ENCODE assay signal across 18 cellular contexts in genomic region chr3:102194760-102195159, GRCh38.
DNase-seq lines count a peak whose midpoint lies in the region; ATAC-seq, FAIRE-seq and TF ChIP-seq lines count a peak whose summit lies in the region.
"Had no signal": no experiment of that assay in that cellular context is flagged by ENCODE, and none has a peak within 500 bp of the region (broad histone marks: within the 10 kb centered on the region; RNA-seq: fewer than 3 reads in every experiment).

No MANE protein-coding gene starts in this region.

- peak overlapping the region; percentile 48 for H3K9ac ChIP-seq in PC-3 (ENCODE audit: low read length)
- H3K9ac ChIP-seq in keratinocyte (ENCODE audit: control insufficient read depth, extremely low read depth, insufficient read depth, low read length), result peak overlapping the region; percentile 64
- H3K9ac ChIP-seq: KMS-11, neural progenitor cell had no signal

- intact Hi-C loops in PC-3 (cut with micrococcal nuclease) (no loop called here), mucosa of descending colon (cut with DNase I, micrococcal nuclease) (no loop called here)

- H3K4me1 Mint-ChIP-seq in type B pancreatic cell (ENCODE audit: unreplicated experiment), result peaks cover 19% of the 10 kb centered on the region
- H3K4me1 Mint-ChIP-seq: neural progenitor cell had no signal

- H3K27ac ChIP-seq in PC-3 (ENCODE audit: low read length), result peak overlapping the region; percentile 79
- H3K27ac ChIP-seq in keratinocyte (ENCODE audit: control insufficient read depth, insufficient read depth, low read length), result peak overlapping the region; percentile 96
- H3K27ac ChIP-seq: KMS-11, neural progenitor cell, psoas muscle had no signal

- H2AFZ ChIP-seq in PC-3 (ENCODE audit: low read length) (no peak overlapping the region; the same call in 1 of the 2 replicates), keratinocyte (ENCODE audit: control insufficient read depth, low read length) (no peak overlapping the region)
- H2AFZ ChIP-seq: neural progenitor cell had no signal

- DNase-seq in PC-3 (no peak), keratinocyte (ENCODE audit: low read depth, low spot score) (no peak), type B pancreatic cell (ENCODE audit: extremely low spot score, unreplicated experiment) (no peak), Kasumi-1 (lab: John Stamatoyannopoulos, UW) (no peak), mucosa of descending colon (no peak), GF-D8 (lab: John Stamatoyannopoulos, UW) (no peak)
- DNase-seq: activated CD4-positive, alpha-beta T cell treated with anti-CD3 and anti-CD28 coated beads for 48 hours; AML-193; foreskin fibroblast; midbrain; NCI-H1092; psoas muscle; stimulated activated CD4-positive, alpha-beta T cell treated with anti-CD3 and anti-CD28 coated beads, Interleukin-4, amount 100 ng/mL, for 4 hours had no signal

- no TSS peak for BruUV-seq in PC-3 (replicated peaks; lab: Mats Ljungman, UMichigan)

- no peaks in the 10 kb centered on the region for H3K27me3 Mint-ChIP-seq in type B pancreatic cell

- dilution Hi-C loops in keratinocyte (cut with MboI; ENCODE audit: extremely low pct_ligation_motif_present, low sequenced_read_pairs), result no loop called here

- H3K4me3 ChIP-seq in PC-3 (ENCODE audit: low read length), result no peak overlapping the region
- H3K4me3 ChIP-seq in keratinocyte (ENCODE audit: control insufficient read depth in 2 of 3, extremely low read depth in 1 of 3, insufficient read depth in 2 of 3, low read depth in 1 of 3, low read length in 3 of 3), result no peak overlapping the region
- no peak overlapping the region for H3K4me3 ChIP-seq in mucosa of descending colon
- H3K4me3 ChIP-seq: neural progenitor cell, psoas muscle had no signal

- no peaks in the 10 kb centered on the region for H3K9me2 ChIP-seq in PC-3 (replicated peaks; ENCODE audit: low read length)

- POLR2A ChIA-PET in PC-3 (lab: Charles Lee; ENCODE audit: unreplicated experiment), result no interaction called here

- no peaks in the 10 kb centered on the region for H3K36me3 ChIP-seq in PC-3 (ENCODE audit: low read depth, low read length)
- no peaks in the 10 kb centered on the region for H3K36me3 ChIP-seq in keratinocyte (ENCODE audit: control insufficient read depth in 2 of 2, extremely low read depth in 1 of 2, insufficient read depth in 2 of 2, low read length in 2 of 2)
- H3K36me3 ChIP-seq in mucosa of descending colon (ENCODE audit: low read depth), result no peaks in the 10 kb centered on the region
- H3K36me3 ChIP-seq: neural progenitor cell had no signal

- H3K79me2 ChIP-seq in PC-3 (ENCODE audit: low read length) (no peaks in the 10 kb centered on the region), keratinocyte (ENCODE audit: control insufficient read depth, insufficient read depth, low read length) (no peaks in the 10 kb centered on the region)

- TF ChIP-seq CTCF in PC-3 (conservative IDR thresholded peaks at IDR 0.05; ENCODE audit: low read depth, low read length), result no peak
- TF ChIP-seq CTCF in keratinocyte (optimal IDR thresholded peaks at IDR 0.05 in 1 of 3, IDR thresholded peaks at IDR 0.05 in 1 of 3, conservative IDR thresholded peaks at IDR 0.05 in 1 of 3; ENCODE audit: extremely low read depth in 1 of 3, insufficient read depth in 2 of 3, low read length in 3 of 3), result no peak
- TF ChIP-seq CTCF in type B pancreatic cell (conservative IDR thresholded peaks at IDR 0.05), result no peak
- TF ChIP-seq CTCF in mucosa of descending colon (IDR thresholded peaks at IDR 0.05), result no peak

- H3K4me2 ChIP-seq in PC-3 (ENCODE audit: low read length) (peak overlapping the region; percentile 33), keratinocyte (ENCODE audit: control insufficient read depth, extremely low read depth, insufficient read depth, low read depth, low read length) (peak overlapping the region; percentile 74)
- H3K4me2 ChIP-seq: KMS-11, neural progenitor cell had no signal

- no peaks in the 10 kb centered on the region for H4K20me1 ChIP-seq in PC-3 (ENCODE audit: low read length)
- H4K20me1 ChIP-seq in keratinocyte (ENCODE audit: control insufficient read depth, extremely low read depth, insufficient read depth, low read length), result no peaks in the 10 kb centered on the region

- no peaks in the 10 kb centered on the region for H3K9me1 ChIP-seq in keratinocyte (ENCODE audit: control insufficient read depth, extremely low read depth, insufficient read depth, low read length)

- ATAC-seq in GM21367 (IDR thresholded peaks at IDR 0.05; ENCODE audit: unreplicated experiment), result peak; percentile 40
- no peak for ATAC-seq in PC-3
- no peak for ATAC-seq in mucosa of descending colon
- ATAC-seq: psoas muscle had no signal

- H3K27ac Mint-ChIP-seq in type B pancreatic cell, result peak overlapping the region; percentile 38
- H3K27ac Mint-ChIP-seq: neural progenitor cell had no signal

- H3K4me3 Mint-ChIP-seq in type B pancreatic cell, result no peak overlapping the region
- H3K4me3 Mint-ChIP-seq: neural progenitor cell had no signal

- no peaks in the 10 kb centered on the region for H3K27me3 ChIP-seq in PC-3 (ENCODE audit: low read length)
- no peaks in the 10 kb centered on the region for H3K27me3 ChIP-seq in keratinocyte (ENCODE audit: control insufficient read depth, extremely low read depth, insufficient read depth, low read length)
- H3K27me3 ChIP-seq: neural progenitor cell had no signal

- no peaks in the 10 kb centered on the region for H3F3A ChIP-seq in PC-3 (ENCODE audit: low read length, unreplicated experiment)

- no peaks in the 10 kb centered on the region for H3K9me3 ChIP-seq in PC-3 (ENCODE audit: low read length)
- H3K9me3 ChIP-seq in keratinocyte (ENCODE audit: control insufficient read depth, low read depth, low read length), result no peaks in the 10 kb centered on the region
- no peaks in the 10 kb centered on the region for H3K9me3 ChIP-seq in mucosa of descending colon
- H3K9me3 ChIP-seq: psoas muscle had no signal

- H3K4me1 ChIP-seq in PC-3 (ENCODE audit: insufficient read depth, low read length) (peaks cover 51% of the 10 kb centered on the region), keratinocyte (ENCODE audit: control insufficient read depth, extremely low read depth, insufficient read depth, low read length) (peaks cover 70% of the 10 kb centered on the region), mucosa of descending colon (ENCODE audit: low read depth) (no peaks in the 10 kb centered on the region)
- H3K4me1 ChIP-seq: neural progenitor cell, psoas muscle had no signal

- no peak for FAIRE-seq in keratinocyte (lab: Jason Lieb, UNC)
- FAIRE-seq: bronchial epithelial cell, endothelial cell of umbilical vein had no signal

- H3K9me3 Mint-ChIP-seq in type B pancreatic cell, result no peaks in the 10 kb centered on the region
- H3K9me3 Mint-ChIP-seq: neural progenitor cell had no signal

- CTCF ChIA-PET in PC-3 (lab: Charles Lee), result no interaction called here

- no peaks in the 10 kb centered on the region for H3K36me3 Mint-ChIP-seq in type B pancreatic cell
- H3K36me3 Mint-ChIP-seq: neural progenitor cell had no signal
